Comparison of ENCODE assay signal across 20 cellular contexts in genomic region chr10:95845411-95845810, GRCh38.
DNase-seq lines count a peak whose midpoint lies in the region; ATAC-seq and TF ChIP-seq lines count a peak whose summit lies in the region.
"Had no signal": no experiment of that assay in that cellular context is flagged by ENCODE, and none has a peak within 500 bp of the region (broad histone marks: within the 10 kb centered on the region; RNA-seq: fewer than 3 reads in every experiment).

No MANE protein-coding gene starts in this region.

- no peak for TF ChIP-seq EP300 in suprapubic skin (IDR thresholded peaks at IDR 0.05)

- no peak overlapping the region for H3K4me3 Mint-ChIP-seq in activated CD8-positive, alpha-beta memory T cell treated with anti-CD3 and anti-CD28 coated beads, Interleukin-2, amount 10 ng/mL, durations not matched to agents 7 days and 5 days
- peak overlapping the region; percentile 11 for H3K4me3 Mint-ChIP-seq in activated T-helper 1 cell treated with anti-CD3 and anti-CD28 coated beads, Interleukin-12 subunit alpha, Interleukin-12 subunit beta, Interleukin-2, Interleukin-4 antibody, amounts not matched to agents 30 ng/mL and 10 ng/mL and 1 ng/mL, durations not matched to agents 14 hours and 24 hours and 36 hours
- H3K4me3 Mint-ChIP-seq in activated naive CD4-positive, alpha-beta T cell treated with anti-CD3 and anti-CD28 coated beads for 36 hours = no peak overlapping the region
- H3K4me3 Mint-ChIP-seq: CD4-positive, alpha-beta T cell had no signal

- no peaks in the 10 kb centered on the region for H3K9me3 Mint-ChIP-seq in activated CD8-positive, alpha-beta memory T cell treated with anti-CD3 and anti-CD28 coated beads, Interleukin-2, amount 10 ng/mL, durations not matched to agents 7 days and 5 days (ENCODE audit: low read depth)
- no peaks in the 10 kb centered on the region for H3K9me3 Mint-ChIP-seq in activated T-helper 1 cell treated with anti-CD3 and anti-CD28 coated beads, Interleukin-12 subunit alpha, Interleukin-12 subunit beta, Interleukin-2, Interleukin-4 antibody, amounts not matched to agents 30 ng/mL and 10 ng/mL and 1 ng/mL, durations not matched to agents 14 hours and 24 hours and 36 hours
- no peaks in the 10 kb centered on the region for H3K9me3 Mint-ChIP-seq in activated naive CD4-positive, alpha-beta T cell treated with anti-CD3 and anti-CD28 coated beads for 36 hours
- H3K9me3 Mint-ChIP-seq: CD4-positive, alpha-beta T cell had no signal

- no peaks in the 10 kb centered on the region for H3K9me3 ChIP-seq in suprapubic skin
- H3K9me3 ChIP-seq: BE2C had no signal

- CTCF ChIA-PET in activated CD8-positive, alpha-beta memory T cell treated with anti-CD3 and anti-CD28 coated beads, Interleukin-2, amount 10 ng/mL, durations not matched to agents 7 days and 5 days (lab: Charles Lee) = interaction anchor here (1.0 to 24.9 kb wide), 6 partner anchors 20 to 171 kb away, joined by 3 to 444 read pairs (median 28); partner anchors contain the start of genes ENTPD1 and TCTN3
- CTCF ChIA-PET in activated naive CD4-positive, alpha-beta T cell treated with anti-CD3 and anti-CD28 coated beads for 36 hours (lab: Charles Lee) = interaction anchor here (0.5 to 10.4 kb wide), 3 partner anchors 17 to 861 kb away, joined by 3 to 144 read pairs (median 3); partner anchors contain the start of gene TCTN3

- H3K4me1 ChIP-seq in suprapubic skin = peaks cover 20% of the 10 kb centered on the region
- H3K4me1 ChIP-seq: BE2C had no signal

- H3K27ac ChIP-seq in suprapubic skin = peak overlapping the region; percentile 32

- WGBS in suprapubic skin = 91% methylated on average over 3 of the region's 3 CpGs

- H3K4me3 ChIP-seq in suprapubic skin = no peak overlapping the region

- TF ChIP-seq CTCF in suprapubic skin (IDR thresholded peaks at IDR 0.05) = no peak

- no peaks in the 10 kb centered on the region for H3K27me3 Mint-ChIP-seq in activated CD8-positive, alpha-beta memory T cell treated with anti-CD3 and anti-CD28 coated beads, Interleukin-2, amount 10 ng/mL, durations not matched to agents 7 days and 5 days
- H3K27me3 Mint-ChIP-seq in activated T-helper 1 cell treated with anti-CD3 and anti-CD28 coated beads, Interleukin-12 subunit alpha, Interleukin-12 subunit beta, Interleukin-2, Interleukin-4 antibody, amounts not matched to agents 30 ng/mL and 10 ng/mL and 1 ng/mL, durations not matched to agents 14 hours and 24 hours and 36 hours (ENCODE audit: insufficient read depth) = no peaks in the 10 kb centered on the region
- peaks cover 3% of the 10 kb centered on the region for H3K27me3 Mint-ChIP-seq in activated naive CD4-positive, alpha-beta T cell treated with anti-CD3 and anti-CD28 coated beads for 36 hours (ENCODE audit: low read depth)
- H3K27me3 Mint-ChIP-seq: CD4-positive, alpha-beta T cell had no signal

- H3K27ac Mint-ChIP-seq in activated CD8-positive, alpha-beta memory T cell treated with anti-CD3 and anti-CD28 coated beads, Interleukin-2, amount 10 ng/mL, durations not matched to agents 7 days and 5 days = peak overlapping the region; percentile 65
- H3K27ac Mint-ChIP-seq in activated T-helper 1 cell treated with anti-CD3 and anti-CD28 coated beads, Interleukin-12 subunit alpha, Interleukin-12 subunit beta, Interleukin-2, Interleukin-4 antibody, amounts not matched to agents 30 ng/mL and 10 ng/mL and 1 ng/mL, durations not matched to agents 14 hours and 24 hours and 36 hours = peak overlapping the region; percentile 82
- no peak overlapping the region for H3K27ac Mint-ChIP-seq in activated naive CD4-positive, alpha-beta T cell treated with anti-CD3 and anti-CD28 coated beads for 36 hours
- H3K27ac Mint-ChIP-seq: CD4-positive, alpha-beta T cell had no signal

- peaks cover 46% of the 10 kb centered on the region for H3K4me1 Mint-ChIP-seq in activated CD8-positive, alpha-beta memory T cell treated with anti-CD3 and anti-CD28 coated beads, Interleukin-2, amount 10 ng/mL, durations not matched to agents 7 days and 5 days
- H3K4me1 Mint-ChIP-seq in activated T-helper 1 cell treated with anti-CD3 and anti-CD28 coated beads, Interleukin-12 subunit alpha, Interleukin-12 subunit beta, Interleukin-2, Interleukin-4 antibody, amounts not matched to agents 30 ng/mL and 10 ng/mL and 1 ng/mL, durations not matched to agents 14 hours and 24 hours and 36 hours (ENCODE audit: low read depth) = peaks cover 42% of the 10 kb centered on the region
- no peaks in the 10 kb centered on the region for H3K4me1 Mint-ChIP-seq in activated naive CD4-positive, alpha-beta T cell treated with anti-CD3 and anti-CD28 coated beads for 36 hours (ENCODE audit: low read depth)

- DNase-seq in activated CD8-positive, alpha-beta memory T cell treated with anti-CD3 and anti-CD28 coated beads, Interleukin-2, amount 10 ng/mL, durations not matched to agents 7 days and 5 days = no peak
- DNase-seq in activated CD8-positive, alpha-beta memory T cell treated with anti-CD3 and anti-CD28 coated beads, Interleukin-2, amount 50 U/mL, for 4 hours = no peak
- DNase-seq in activated T-helper 1 cell treated with anti-CD3 and anti-CD28 coated beads, Interleukin-12 subunit alpha, Interleukin-12 subunit beta, Interleukin-2, Interleukin-4 antibody, amounts not matched to agents 30 ng/mL and 10 ng/mL and 1 ng/mL, durations not matched to agents 14 hours and 24 hours and 36 hours (ENCODE audit: low spot score) = no peak
- DNase-seq in left kidney (ENCODE audit: low read depth, low spot score) (peak; percentile 21), suprapubic skin (ENCODE audit: low spot score in 2 of 2) (no peak), NCI-H345 treated with DMSO at 0.1 percent for 48 hours (lab: John Stamatoyannopoulos, UW; ENCODE audit: unreplicated experiment) (no peak), Ammon's horn (ENCODE audit: low spot score) (no peak)
- DNase-seq in activated naive CD4-positive, alpha-beta T cell treated with anti-CD3 and anti-CD28 coated beads for 36 hours = no peak
- DNase-seq: 8988T; BE2C; CD4-positive, alpha-beta T cell; DMS53; Kasumi-1; MM.1S; NCI-H1105; NCI-H1694; NCI-H2081 treated with DMSO at 0.1 percent for 48 hours; NCI-H748 treated with DMSO at 0.1 percent for 48 hours; NK-92 treated with Interleukin-12 subunit alpha and Interleukin-12 subunit beta, amount 100 ng/mL, for 24 hours; Right ventricle myocardium superior had no signal

- H3K36me3 Mint-ChIP-seq in activated CD8-positive, alpha-beta memory T cell treated with anti-CD3 and anti-CD28 coated beads, Interleukin-2, amount 10 ng/mL, durations not matched to agents 7 days and 5 days = peaks cover 76% of the 10 kb centered on the region
- peaks cover 34% of the 10 kb centered on the region for H3K36me3 Mint-ChIP-seq in activated T-helper 1 cell treated with anti-CD3 and anti-CD28 coated beads, Interleukin-12 subunit alpha, Interleukin-12 subunit beta, Interleukin-2, Interleukin-4 antibody, amounts not matched to agents 30 ng/mL and 10 ng/mL and 1 ng/mL, durations not matched to agents 14 hours and 24 hours and 36 hours (ENCODE audit: low read depth)
- H3K36me3 Mint-ChIP-seq in activated naive CD4-positive, alpha-beta T cell treated with anti-CD3 and anti-CD28 coated beads for 36 hours (ENCODE audit: low read depth) = no peaks in the 10 kb centered on the region

- TF ChIP-seq POLR2A in suprapubic skin (IDR thresholded peaks at IDR 0.05) = no peak

- H3K36me3 ChIP-seq in suprapubic skin = peaks cover 5% of the 10 kb centered on the region
- H3K36me3 ChIP-seq: BE2C had no signal

- intact Hi-C loops in activated T-helper 1 cell treated with anti-CD3 and anti-CD28 coated beads, Interleukin-12 subunit alpha, Interleukin-12 subunit beta, Interleukin-2, Interleukin-4 antibody, amounts not matched to agents 30 ng/mL and 10 ng/mL and 1 ng/mL, durations not matched to agents 14 hours and 24 hours and 36 hours (cut with micrococcal nuclease) = no loop called here
- intact Hi-C loops in activated naive CD4-positive, alpha-beta T cell treated with anti-CD3 and anti-CD28 coated beads for 36 hours (cut with micrococcal nuclease) = no loop called here

- ATAC-seq in activated CD8-positive, alpha-beta memory T cell treated with anti-CD3 and anti-CD28 coated beads, Interleukin-2, amount 10 ng/mL, durations not matched to agents 7 days and 5 days = no peak

- no peaks in the 10 kb centered on the region for H3K27me3 ChIP-seq in suprapubic skin
- H3K27me3 ChIP-seq: BE2C had no signal
